ENCODE assay signal across 18 cellular contexts in genomic region chr2:33168425-33168824, GRCh38.
DNase-seq lines count a peak whose midpoint lies in the region; ATAC-seq and TF ChIP-seq lines count a peak whose summit lies in the region.
"Had no signal": no experiment of that assay in that cellular context is flagged by ENCODE, and none has a peak within 500 bp of the region (broad histone marks: within the 10 kb centered on the region; RNA-seq: fewer than 3 reads in every experiment).

No MANE protein-coding gene starts in this region.

- H2AFZ ChIP-seq in H9 (ENCODE audit: low read length) (no peak overlapping the region), hepatocyte (no peak overlapping the region)

- H2AK5ac ChIP-seq in H9 (ENCODE audit: insufficient read length, low read length), result no peak overlapping the region

- H3K23me2 ChIP-seq in H9 (ENCODE audit: insufficient read length, low read depth, low read length, poor library complexity, severe bottlenecking), result no peaks in the 10 kb centered on the region

- H4K8ac ChIP-seq in H9 (replicated peaks; ENCODE audit: insufficient read length, low read depth, low read length), result no peak overlapping the region

- no peak overlapping the region for H3K4ac ChIP-seq in H9 (ENCODE audit: low read depth, low read length)

- no peak overlapping the region for H3K23ac ChIP-seq in H9 (ENCODE audit: insufficient read length, low read depth, low read length)

- H3K27me3 ChIP-seq in H9 (ENCODE audit: insufficient read depth, low read length), result no peaks in the 10 kb centered on the region
- no peaks in the 10 kb centered on the region for H3K27me3 ChIP-seq in hepatocyte
- H3K27me3 ChIP-seq in thoracic aorta (replicated peaks; ENCODE audit: insufficient read depth), result no peaks in the 10 kb centered on the region
- H3K27me3 ChIP-seq: SJCRH30 had no signal

- H3K79me2 ChIP-seq in H9 (ENCODE audit: insufficient read depth, low read length), result no peaks in the 10 kb centered on the region
- no peaks in the 10 kb centered on the region for H3K79me2 ChIP-seq in hepatocyte

- no peak overlapping the region for H2BK5ac ChIP-seq in H9 (ENCODE audit: insufficient read length, low read length)

- peaks cover 5 to 9% of the 10 kb centered on the region in 2 experiments; a peak in 2 of 5 replicates for H3K9me3 Mint-ChIP-seq in H9

- no peak for TF ChIP-seq CTCF in H9 (conservative IDR thresholded peaks at IDR 0.05)
- no peak for TF ChIP-seq CTCF in VCaP (conservative IDR thresholded peaks at IDR 0.05)
- no peak for TF ChIP-seq CTCF in hepatocyte (IDR thresholded peaks at IDR 0.05; ENCODE audit: poor library complexity)
- TF ChIP-seq CTCF in thoracic aorta (IDR thresholded peaks at IDR 0.05), result no peak
- no peak for TF ChIP-seq CTCF in GM20000 (IDR thresholded peaks at IDR 0.05; ENCODE audit: extremely low read depth, missing control alignments)

- H3K27ac ChIP-seq in H9 (ENCODE audit: insufficient read length, low read depth, low read length) (no peak overlapping the region), VCaP (peak overlapping the region; percentile 68; the same call in 1 of the 2 replicates), hepatocyte (peak overlapping the region; percentile 10), thoracic aorta (peak overlapping the region; percentile 67 to 74)
- H3K27ac ChIP-seq: C4-2B, SJCRH30 had no signal

- no peak overlapping the region for H3K18ac ChIP-seq in H9 (ENCODE audit: insufficient read length, low read depth, low read length)

- H4K91ac ChIP-seq in H9 (ENCODE audit: insufficient read length, low read depth, low read length), result no peak overlapping the region

- H3K36me3 ChIP-seq in hepatocyte (replicated peaks; ENCODE audit: insufficient read depth, low read depth) (no peaks in the 10 kb centered on the region), thoracic aorta (no peaks in the 10 kb centered on the region)
- H3K36me3 ChIP-seq: SJCRH30 had no signal

- H3K9ac ChIP-seq in H9 (ENCODE audit: extremely low read depth, insufficient read length, low read length), result no peak overlapping the region

- H3K4me1 Mint-ChIP-seq in H9, result peaks cover 21 to 24% of the 10 kb centered on the region in 2 experiments

- no peaks in the 10 kb centered on the region for H3K79me1 ChIP-seq in H9 (ENCODE audit: insufficient read depth, low read depth, low read length, poor library complexity, severe bottlenecking)

- H4K20me1 ChIP-seq in H9 (ENCODE audit: control insufficient read depth, insufficient read depth, insufficient read length) (no peaks in the 10 kb centered on the region), hepatocyte (ENCODE audit: insufficient read depth, poor library complexity, severe bottlenecking) (no peaks in the 10 kb centered on the region)

- H3K4me2 ChIP-seq in H9 (ENCODE audit: insufficient read depth, insufficient read length, low read length) (no peak overlapping the region), hepatocyte (no peak overlapping the region)

- H3K9me3 ChIP-seq in H9 (ENCODE audit: control insufficient read depth, low read depth, low read length) (no peaks in the 10 kb centered on the region), hepatocyte (ENCODE audit: low read depth) (no peaks in the 10 kb centered on the region), thoracic aorta (no peaks in the 10 kb centered on the region)
- H3K9me3 ChIP-seq: SJCRH30 had no signal

- H3K9me2 ChIP-seq in hepatocyte (replicated peaks; ENCODE audit: insufficient read depth), result no peaks in the 10 kb centered on the region

- no peaks in the 10 kb centered on the region for H3K27me3 Mint-ChIP-seq in H9 (ENCODE audit: low read depth)

- H2BK15ac ChIP-seq in H9 (ENCODE audit: low read depth, low read length), result no peak overlapping the region

- no peak overlapping the region for H3K56ac ChIP-seq in H9 (ENCODE audit: insufficient read length, low read depth, low read length)

- no peak for ATAC-seq in thoracic aorta (ENCODE audit: insufficient number of reproducible peaks, low FRiP score, low read depth)

- DNase-seq in H9 (no peak), hepatocyte (ENCODE audit: low spot score) (no peak), thoracic aorta (ENCODE audit: low spot score) (no peak), D341Med (ENCODE audit: low spot score) (no peak), NAMALWA (ENCODE audit: low spot score) (no peak), GM20000 (ENCODE audit: low spot score) (no peak)
- no peak for DNase-seq in activated effector memory CD4-positive, alpha-beta T cell treated with Interleukin-2 at 50 U/mL for 16 hours
- DNase-seq: ACHN, AML-193, GDM1, GOT3, NCI-H1048, NCI-H1436, NCI-H1930, NCI-H526, SJCRH30 had no signal

- peak overlapping the region in 2 of 3 experiments; percentile 77 to 89; a peak in 2 of 7 replicates for H3K27ac Mint-ChIP-seq in H9

- no peak overlapping the region for H4K5ac ChIP-seq in H9 (ENCODE audit: insufficient read length, low read depth, low read length)

- no peak overlapping the region for H2BK120ac ChIP-seq in H9 (ENCODE audit: low read depth, low read length, poor library complexity, severe bottlenecking)

- no peak overlapping the region for H3T11ph ChIP-seq in H9 (ENCODE audit: low read length)

- H3K4me1 ChIP-seq in H9 (ENCODE audit: insufficient read depth, low read length), result no peaks in the 10 kb centered on the region; the same call in 1 of the 2 replicates
- H3K4me1 ChIP-seq in hepatocyte (ENCODE audit: insufficient read depth), result no peaks in the 10 kb centered on the region
- H3K4me1 ChIP-seq in thoracic aorta (ENCODE audit: control insufficient read depth in 1 of 2, low read depth in 2 of 2), result peaks cover 30 to 45% of the 10 kb centered on the region in 2 donors
- H3K4me1 ChIP-seq: SJCRH30 had no signal

- H2BK12ac ChIP-seq in H9 (ENCODE audit: insufficient read length, low read depth, low read length), result no peak overlapping the region

- H3K36me3 Mint-ChIP-seq in H9 (ENCODE audit: insufficient read depth in 1 of 3, low read depth in 3 of 3), result peaks cover 0 to 10% (median 3%) of the 10 kb centered on the region in 3 experiments; a peak in 5 of 7 replicates

- no peak overlapping the region for H3K4me3 ChIP-seq in hepatocyte
- H3K4me3 ChIP-seq in thoracic aorta, result no peak overlapping the region
- H3K4me3 ChIP-seq: SJCRH30 had no signal

- no peak overlapping the region for H3K14ac ChIP-seq in H9 (ENCODE audit: insufficient read depth, low read length)

- H2BK20ac ChIP-seq in H9 (ENCODE audit: low read depth, low read length, poor library complexity, severe bottlenecking), result no peak overlapping the region

- no peak overlapping the region for H3K4me3 Mint-ChIP-seq in H9
